14 cellular contexts compared by ENCODE assay signal in genomic region chr14:59184396-59184795, GRCh38.
"Had no signal": no experiment of that assay in that cellular context is flagged by ENCODE, and none has a peak within 500 bp of the region (broad histone marks: within the 10 kb centered on the region; RNA-seq: fewer than 3 reads in every experiment).

No MANE protein-coding gene starts in this region.

- H3K4me3 ChIP-seq: lung, psoas muscle, transverse colon had no signal

- H3K27ac ChIP-seq: foreskin keratinocyte, psoas muscle, transverse colon had no signal

- ATAC-seq: effector memory CD8-positive, alpha-beta T cell; foreskin keratinocyte; left colon; left ventricle myocardium superior; psoas muscle; sciatic nerve had no signal

- H3K9me3 ChIP-seq: psoas muscle, transverse colon had no signal

- H3K9me3 Mint-ChIP-seq: effector memory CD8-positive, alpha-beta T cell; naive B cell; nephron had no signal

- H3K27ac Mint-ChIP-seq: effector memory CD8-positive, alpha-beta T cell; nephron had no signal

- DNase-seq: effector memory CD8-positive, alpha-beta T cell; left colon; left ventricle myocardium superior; mesenchymal stem cell; naive B cell; psoas muscle; retina; stimulated activated CD4-positive, alpha-beta T cell treated with anti-CD3 and anti-CD28 coated beads, Interleukin-12 subunit alpha, Interleukin-12 subunit beta, amount 100 ng/mL, for 4 hours; stimulated activated naive CD4-positive, alpha-beta T cell treated with Interleukin-2 at 50 U/mL for 16 hours; transverse colon had no signal

- H3K36me3 ChIP-seq: transverse colon had no signal

- H3K4me3 Mint-ChIP-seq: effector memory CD8-positive, alpha-beta T cell; nephron had no signal

- H3K36me3 Mint-ChIP-seq: naive B cell had no signal

- H3K27me3 ChIP-seq: foreskin keratinocyte, transverse colon had no signal
